ENCODE assay signal across 8 cellular contexts in genomic region chr22:40950888-40951794, GRCh38. TPM values are rescaled to one million over a fixed set of nuclear protein-coding genes. Genes with fewer than 3 reads are reported as not detected.
DNase-seq lines count a peak whose midpoint lies in the region; ATAC-seq and TF ChIP-seq lines count a peak whose summit lies in the region.

Gene RBX1, plus strand, starts transcription at chr22:40951378. Its CDS starts 21 bp downstream, at chr22:40951399.

- H3K27me3 ChIP-seq in kidney epithelial cell (ENCODE audit: control insufficient read depth, insufficient read depth, low read length), result no peaks in the 10 kb centered on the region

- peak; percentile 92 for TF ChIP-seq POLR2A in GM19193 (IDR thresholded peaks at IDR 0.05; ENCODE audit: extremely low read depth, insufficient read depth, insufficient read length)

- CTCF ChIA-PET in activated CD4-positive, alpha-beta T cell treated with anti-CD3 and anti-CD28 coated beads for 36 hours (lab: Charles Lee), result interaction anchor here (0.6 to 3.0 kb wide), 5 partner anchors 11 to 231 kb away, joined by 3 to 17 read pairs (median 4); no protein-coding TSS in a partner anchor

- no peak for TF ChIP-seq CTCF in choroid plexus epithelial cell (conservative IDR thresholded peaks at IDR 0.05; ENCODE audit: low read depth, low read length)
- no peak for TF ChIP-seq CTCF in kidney epithelial cell (IDR thresholded peaks at IDR 0.05; ENCODE audit: insufficient read depth, low read length, poor library complexity, severe bottlenecking)

- DNase-seq in AG20443 (ENCODE audit: low spot score) (peak; percentile 99), NCI-H510A treated with DMSO at 0.1 percent for 48 hours (lab: John Stamatoyannopoulos, UW) (peak; percentile 85), choroid plexus epithelial cell (ENCODE audit: low read depth) (peak; percentile 99), kidney epithelial cell (ENCODE audit: low read depth) (peak; percentile 87)
- peak; percentile 99 for DNase-seq in activated CD4-positive, alpha-beta T cell treated with anti-CD3 and anti-CD28 coated beads for 36 hours
- DNase-seq in stimulated activated CD4-positive, alpha-beta T cell treated with anti-CD3 and anti-CD28 coated beads, Interleukin-15, amount 100 ng/mL, for 48 hours (ENCODE audit: low read depth in 2 of 2), result peak; percentile 98

- no peaks in the 10 kb centered on the region for H3K27me3 Mint-ChIP-seq in activated CD4-positive, alpha-beta T cell treated with anti-CD3 and anti-CD28 coated beads for 36 hours

- intact Hi-C loops in activated CD4-positive, alpha-beta T cell treated with anti-CD3 and anti-CD28 coated beads for 36 hours (cut with DNase I, micrococcal nuclease), result loop anchor here (1.0 to 10.0 kb wide), 22 partner anchors 71 to 1906 kb away; partner anchors contain the start of genes L3MBTL2 (in 2 of the 2), RANGAP1 (in 2 of the 2), ST13 (in 2 of the 2) and ACO2 (in 1 of the 2)

- peak within 1 kb of the TSS; percentile 100 for H3K4me3 Mint-ChIP-seq in activated CD4-positive, alpha-beta T cell treated with anti-CD3 and anti-CD28 coated beads for 36 hours

- peak; percentile 85 for ATAC-seq in HG03439 (IDR thresholded peaks at IDR 0.05; ENCODE audit: unreplicated experiment)
- ATAC-seq in activated CD4-positive, alpha-beta T cell treated with anti-CD3 and anti-CD28 coated beads for 36 hours, result peak; percentile 83

- peaks cover 39% of the 10 kb centered on the region for H3K36me3 Mint-ChIP-seq in activated CD4-positive, alpha-beta T cell treated with anti-CD3 and anti-CD28 coated beads for 36 hours (ENCODE audit: low read depth)

- POLR2A ChIA-PET in activated CD4-positive, alpha-beta T cell treated with anti-CD3 and anti-CD28 coated beads for 36 hours (lab: Charles Lee), result interaction anchor here (0.6 to 2.5 kb wide), 11 partner anchors 9 to 669 kb away, joined by 3 to 23 read pairs (median 6); partner anchors contain the start of genes EP300, PMM1, RANGAP1 and SLC25A17

- no peaks in the 10 kb centered on the region for H3K9me3 Mint-ChIP-seq in activated CD4-positive, alpha-beta T cell treated with anti-CD3 and anti-CD28 coated beads for 36 hours (ENCODE audit: low read depth)

- H3K27ac Mint-ChIP-seq in activated CD4-positive, alpha-beta T cell treated with anti-CD3 and anti-CD28 coated beads for 36 hours, result peak within 1 kb of the TSS; percentile 100

- H3K4me1 Mint-ChIP-seq in activated CD4-positive, alpha-beta T cell treated with anti-CD3 and anti-CD28 coated beads for 36 hours, result peaks cover 23% of the 10 kb centered on the region

- H3K4me3 ChIP-seq in choroid plexus epithelial cell (ENCODE audit: low read depth, low read length) (peak within 1 kb of the TSS; percentile 96), kidney epithelial cell (ENCODE audit: low read depth, low read length) (peak within 1 kb of the TSS; percentile 81)

- no peaks in the 10 kb centered on the region for H3K36me3 ChIP-seq in kidney epithelial cell (ENCODE audit: control insufficient read depth, insufficient read depth, low read length)

RNA-seq across cellular contexts. Expression of gene RBX1, which starts in this region (rescaled TPM):
- total RNA-seq in activated CD4-positive, alpha-beta T cell treated with anti-CD3 and anti-CD28 coated beads for 36 hours, result 10 to 100 TPM; 49.9 to 96.6 TPM
- 47.8 and 51.0 TPM in 2 replicates for total RNA-seq in kidney epithelial cell

Comparison
In these comparisons a context has a peak if more than half of its experiments do, and no peak if none do; other contexts are left out.
1. Peak in every context shown above with its lines: DNase-seq, ATAC-seq and H3K4me3 ChIP-seq.